12 cellular contexts compared by ENCODE assay signal in genomic region chr11:93279911-93280347, GRCh38. TPM values are rescaled to one million over a fixed set of nuclear protein-coding genes. Genes with fewer than 3 reads are reported as not detected.
DNase-seq lines count a peak whose midpoint lies in the region; ATAC-seq and TF ChIP-seq lines count a peak whose summit lies in the region.
"Had no signal": no experiment of that assay in that cellular context is flagged by ENCODE, and none has a peak within 500 bp of the region (broad histone marks: within the 10 kb centered on the region; RNA-seq: fewer than 3 reads in every experiment).

No MANE protein-coding gene starts in this region.

- TF ChIP-seq CTCF in GM13976 (IDR thresholded peaks at IDR 0.05; ENCODE audit: borderline replicate concordance, control extremely low read depth, extremely low read depth, insufficient read depth, missing control alignments) (no peak), VCaP (conservative IDR thresholded peaks at IDR 0.05) (no peak), right atrium auricular region (IDR thresholded peaks at IDR 0.05) (no peak)

- H3K4me3 Mint-ChIP-seq in activated CD8-positive, alpha-beta T cell treated with anti-CD3 and anti-CD28 coated beads, Interleukin-2, amount 10 ng/mL, durations not matched to agents 7 days and 5 days: no peak overlapping the region
- H3K4me3 Mint-ChIP-seq: GM23338 had no signal

- H3K27me3 ChIP-seq in right atrium auricular region: no peaks in the 10 kb centered on the region

- H3K27ac ChIP-seq in VCaP (peak overlapping the region; percentile 22), right atrium auricular region (no peak overlapping the region)

- no peaks in the 10 kb centered on the region for H3K36me3 Mint-ChIP-seq in activated CD8-positive, alpha-beta T cell treated with anti-CD3 and anti-CD28 coated beads, Interleukin-2, amount 10 ng/mL, durations not matched to agents 7 days and 5 days (ENCODE audit: low read depth)

- H3K4me3 ChIP-seq in right atrium auricular region: no peak overlapping the region
- H3K4me3 ChIP-seq: GM23338 had no signal

- H3K9me3 ChIP-seq in right atrium auricular region: no peaks in the 10 kb centered on the region

- in situ Hi-C loops in GM13976 (cut with MboI; ENCODE audit: low sequenced_read_pairs, unreplicated experiment): no loop called here

- DNase-seq in GM13976 (ENCODE audit: low spot score) (peak; percentile 10), ecto neural progenitor cell (ENCODE audit: low spot score) (no peak), right atrium auricular region (ENCODE audit: low spot score) (no peak), dedifferentiated amniotic fluid mesenchymal stem cell (ENCODE audit: extremely low spot score) (no peak)
- no peak for DNase-seq in activated CD8-positive, alpha-beta T cell treated with anti-CD3 and anti-CD28 coated beads, Interleukin-2, amount 10 ng/mL, durations not matched to agents 7 days and 5 days
- DNase-seq: hippocampal formation had no signal

- peaks cover 3% of the 10 kb centered on the region for H3K27me3 Mint-ChIP-seq in activated CD8-positive, alpha-beta T cell treated with anti-CD3 and anti-CD28 coated beads, Interleukin-2, amount 10 ng/mL, durations not matched to agents 7 days and 5 days (ENCODE audit: low read depth)

- POLR2A ChIA-PET in activated CD8-positive, alpha-beta T cell treated with anti-CD3 and anti-CD28 coated beads, Interleukin-2, amount 10 ng/mL, durations not matched to agents 7 days and 5 days (lab: Charles Lee): no interaction called here

- no peak overlapping the region for H3K27ac Mint-ChIP-seq in activated CD8-positive, alpha-beta T cell treated with anti-CD3 and anti-CD28 coated beads, Interleukin-2, amount 10 ng/mL, durations not matched to agents 7 days and 5 days
- H3K27ac Mint-ChIP-seq: GM23338 had no signal

- H3K4me1 ChIP-seq in right atrium auricular region: no peaks in the 10 kb centered on the region

- no peaks in the 10 kb centered on the region for H3K4me1 Mint-ChIP-seq in activated CD8-positive, alpha-beta T cell treated with anti-CD3 and anti-CD28 coated beads, Interleukin-2, amount 10 ng/mL, durations not matched to agents 7 days and 5 days (ENCODE audit: low read depth)
- H3K4me1 Mint-ChIP-seq: GM23338 had no signal

- H3K9me3 Mint-ChIP-seq in activated CD8-positive, alpha-beta T cell treated with anti-CD3 and anti-CD28 coated beads, Interleukin-2, amount 10 ng/mL, durations not matched to agents 7 days and 5 days (ENCODE audit: insufficient read depth): no peaks in the 10 kb centered on the region
- H3K9me3 Mint-ChIP-seq: GM23338 had no signal

- H3K36me3 ChIP-seq in right atrium auricular region: no peaks in the 10 kb centered on the region

- CTCF ChIA-PET in activated CD8-positive, alpha-beta T cell treated with anti-CD3 and anti-CD28 coated beads, Interleukin-2, amount 10 ng/mL, durations not matched to agents 7 days and 5 days (lab: Charles Lee): no interaction called here

- ATAC-seq in GM21717 (IDR thresholded peaks at IDR 0.05; ENCODE audit: unreplicated experiment): peak; percentile 66
- ATAC-seq in HG03565 (IDR thresholded peaks at IDR 0.05; ENCODE audit: unreplicated experiment): peak; percentile 87
- ATAC-seq in activated CD8-positive, alpha-beta T cell treated with anti-CD3 and anti-CD28 coated beads, Interleukin-2, amount 10 ng/mL, durations not matched to agents 7 days and 5 days: no peak
- ATAC-seq: GM23338 had no signal

RNA-seq across cellular contexts. Expression of gene DEUP1, which starts 50.6 kb away (rescaled TPM):
- not detected for total RNA-seq in right atrium auricular region
- not detected for total RNA-seq in activated CD8-positive, alpha-beta T cell treated with anti-CD3 and anti-CD28 coated beads, Interleukin-2, amount 10 ng/mL, durations not matched to agents 7 days and 5 days
- total RNA-seq: M059J, myocyte had no signal
